Comparison of ENCODE assay signal across 9 cellular contexts in genomic region chr12:92987846-92988621, GRCh38. TPM values are rescaled to one million over a fixed set of nuclear protein-coding genes. Genes with fewer than 3 reads are reported as not detected.
DNase-seq lines count a peak whose midpoint lies in the region; ATAC-seq, FAIRE-seq and TF ChIP-seq lines count a peak whose summit lies in the region.
"Had no signal": no experiment of that assay in that cellular context is flagged by ENCODE, and none has a peak within 500 bp of the region (broad histone marks: within the 10 kb centered on the region; RNA-seq: fewer than 3 reads in every experiment).

No MANE protein-coding gene starts in this region.

- peak overlapping the region; percentile 33 for H3K9ac ChIP-seq in mucosa of stomach (ENCODE audit: low read length)

- peak; percentile 66 for TF ChIP-seq POLR2A in GM12891 (IDR thresholded peaks at IDR 0.05; ENCODE audit: low read depth, low read length)
- no peak for TF ChIP-seq POLR2A in uterus (IDR thresholded peaks at IDR 0.05)

- intact Hi-C loops in uterus (cut with DNase I; ENCODE audit: low total_unique reads), result no loop called here

- CTCF ChIA-PET in activated naive CD4-positive, alpha-beta T cell treated with anti-CD3 and anti-CD28 coated beads, Interleukin-2, amount 10 ng/mL, durations not matched to agents 7 days and 5 days (lab: Charles Lee), result interaction anchor here (0.6 to 4.0 kb wide), 33 partner anchors 10 to 1117 kb away, joined by 3 to 43 read pairs (median 5); partner anchors contain the start of gene EEA1

- ATAC-seq in GM21390 (IDR thresholded peaks at IDR 0.05; ENCODE audit: unreplicated experiment) (peak; percentile 82), HG03565 (IDR thresholded peaks at IDR 0.05; ENCODE audit: unreplicated experiment) (peak; percentile 82)

- H3K9me3 ChIP-seq in mucosa of stomach (ENCODE audit: control insufficient read depth, low read length) (no peaks in the 10 kb centered on the region), uterus (no peaks in the 10 kb centered on the region)

- H3K27me3 ChIP-seq in mucosa of stomach (ENCODE audit: control insufficient read depth, insufficient read depth, low read length), result no peaks in the 10 kb centered on the region
- no peaks in the 10 kb centered on the region for H3K27me3 ChIP-seq in uterus
- H3K27me3 ChIP-seq: SJCRH30 had no signal

- H3K27ac Mint-ChIP-seq in activated naive CD4-positive, alpha-beta T cell treated with anti-CD3 and anti-CD28 coated beads, Interleukin-2, amount 10 ng/mL, durations not matched to agents 7 days and 5 days, result peak overlapping the region; percentile 20

- H3K36me3 ChIP-seq in mucosa of stomach (ENCODE audit: control insufficient read depth, insufficient read depth, low read length) (no peaks in the 10 kb centered on the region), uterus (no peaks in the 10 kb centered on the region)
- H3K36me3 ChIP-seq: SJCRH30 had no signal

- peaks cover 14% of the 10 kb centered on the region for H3K4me1 Mint-ChIP-seq in activated naive CD4-positive, alpha-beta T cell treated with anti-CD3 and anti-CD28 coated beads, Interleukin-2, amount 10 ng/mL, durations not matched to agents 7 days and 5 days

- H3K27ac ChIP-seq in uterus, result peak overlapping the region in 1 of 2 donors; percentile 18
- H3K27ac ChIP-seq: SJCRH30 had no signal

- peaks cover 7% of the 10 kb centered on the region for H3K4me1 ChIP-seq in mucosa of stomach (ENCODE audit: control insufficient read depth, insufficient read depth, low read length)
- no peaks in the 10 kb centered on the region for H3K4me1 ChIP-seq in uterus
- H3K4me1 ChIP-seq: SJCRH30 had no signal

- no peaks in the 10 kb centered on the region for H3K9me3 Mint-ChIP-seq in activated naive CD4-positive, alpha-beta T cell treated with anti-CD3 and anti-CD28 coated beads, Interleukin-2, amount 10 ng/mL, durations not matched to agents 7 days and 5 days

- no peaks in the 10 kb centered on the region for H3K36me3 Mint-ChIP-seq in activated naive CD4-positive, alpha-beta T cell treated with anti-CD3 and anti-CD28 coated beads, Interleukin-2, amount 10 ng/mL, durations not matched to agents 7 days and 5 days

- H3K4me3 Mint-ChIP-seq in activated naive CD4-positive, alpha-beta T cell treated with anti-CD3 and anti-CD28 coated beads, Interleukin-2, amount 10 ng/mL, durations not matched to agents 7 days and 5 days, result no peak overlapping the region

- H3K27me3 Mint-ChIP-seq in activated naive CD4-positive, alpha-beta T cell treated with anti-CD3 and anti-CD28 coated beads, Interleukin-2, amount 10 ng/mL, durations not matched to agents 7 days and 5 days, result peaks cover 9% of the 10 kb centered on the region

- DNase-seq in GM12891 (ENCODE audit: insufficient read length, low spot score) (no peak), occipital lobe (lab: John Stamatoyannopoulos, UW) (no peak), cerebellar cortex (ENCODE audit: low spot score) (no peak), uterus (no peak)
- peak; percentile 36 for DNase-seq in activated naive CD4-positive, alpha-beta T cell treated with anti-CD3 and anti-CD28 coated beads, Interleukin-2, amount 10 ng/mL, durations not matched to agents 7 days and 5 days

- TF ChIP-seq CTCF in uterus (IDR thresholded peaks at IDR 0.05), result no peak

- peak; percentile 71 for FAIRE-seq in GM12891 (lab: Jason Lieb, UNC)

- H3K4me3 ChIP-seq in mucosa of stomach (ENCODE audit: low read length) (peak overlapping the region; percentile 48), uterus (no peak overlapping the region)
- H3K4me3 ChIP-seq: SJCRH30 had no signal

TF ChIP-seq in GM12891, 5 proteins besides CTCF, POLR2A, EP300 and RAD21:
- TF ChIP-seq PAX5 (IDR thresholded peaks at IDR 0.05; ENCODE audit: insufficient read depth, low read length, severe bottlenecking) (no peak), TAF1 (IDR thresholded peaks at IDR 0.05; ENCODE audit: low read depth, low read length) (no peak), SPI1 (IDR thresholded peaks at IDR 0.05; ENCODE audit: low read depth, low read length) (peak; percentile 97), POLR2AphosphoS5 (IDR thresholded peaks at IDR 0.05; ENCODE audit: low read depth, low read length) (peak; percentile 71; the same call in 1 of the 2 replicates), POU2F2 (IDR thresholded peaks at IDR 0.05; ENCODE audit: low read depth, low read length) (peak; percentile 95)
TF ChIP-seq in GM12891: peak in this region for 3.

RNA-seq across cellular contexts. Expression of gene EEA1, which starts 58.9 kb away (rescaled TPM):
- polyA plus RNA-seq in GM12891 (2012; ENCODE audit: low read depth, missing spikeins), result 2.9 TPM
- total RNA-seq in occipital lobe, result 16.7 TPM
- 10 to 100 TPM; 15.4 to 53.0 (median 31.6) TPM for total RNA-seq in uterus
